ENCODE assay signal across 27 cellular contexts in the genomic region with DNA sequence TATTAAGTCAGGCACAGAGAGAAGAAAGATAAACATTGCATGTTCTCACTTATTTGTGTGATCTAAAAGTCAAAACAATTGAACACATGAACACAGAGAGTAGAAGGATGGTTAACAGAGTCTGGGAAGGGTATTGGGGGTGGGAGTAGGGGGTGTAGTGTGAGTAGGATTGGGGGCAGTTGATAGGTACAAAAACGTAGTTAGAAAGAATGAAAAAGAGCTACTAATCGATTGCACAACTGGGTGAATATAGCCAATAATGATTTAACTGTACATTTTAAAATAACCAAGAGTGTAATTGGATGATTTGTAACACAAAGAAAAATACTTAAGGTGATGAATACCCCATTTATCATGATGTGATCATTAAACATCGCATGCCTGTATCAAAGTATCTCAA.
"Had no signal": no experiment of that assay in that cellular context is flagged by ENCODE, and none has a peak within 500 bp of the region (broad histone marks: within the 10 kb centered on the region; RNA-seq: fewer than 3 reads in every experiment).

No MANE protein-coding gene starts in this region.

- ATAC-seq: stimulated activated effector memory CD8-positive, alpha-beta T cell treated with anti-CD3 and anti-CD28 coated beads, Interleukin-12 subunit alpha, Interleukin-12 subunit beta, amount 100 ng/mL, for 72 hours; stimulated activated memory B cell treated with anti-CD40 and anti-IgM and Interleukin-4, amounts not matched to agents 10 μg/mL and 1 μg/mL and 100 μg/mL, for 72 hours; stimulated activated naive B cell treated with anti-CD40 and anti-IgM and Interleukin-4, amounts not matched to agents 10 μg/mL and 1 μg/mL and 100 μg/mL, for 72 hours; stimulated activated naive CD8-positive, alpha-beta T cell treated with anti-CD3 and anti-CD28 coated beads, Interleukin-15, amount 100 ng/mL, for 72 hours; stimulated activated naive CD8-positive, alpha-beta T cell treated with anti-CD3 and anti-CD28 coated beads, Interleukin-15, Interleukin-2, amounts not matched to agents 100 U/mL and 50 U/mL, for 24 hours; upper lobe of right lung had no signal

- H3K4me3 ChIP-seq: stomach, suprapubic skin, testis, thoracic aorta, thyroid gland, tibial artery, tibial nerve, transverse colon, upper lobe of left lung, upper lobe of right lung, uterus, vagina had no signal

- H3K36me3 ChIP-seq: stomach, suprapubic skin, thoracic aorta, thyroid gland, tibial artery, tibial nerve, transverse colon, upper lobe of left lung, upper lobe of right lung, uterus, vagina had no signal

- DNase-seq: stimulated activated CD4-positive, alpha-beta T cell treated with anti-CD3 and anti-CD28 coated beads, Interleukin-2, amount 100 ng/mL, for 48 hours; stimulated activated CD4-positive, alpha-beta T cell treated with anti-CD3 and anti-CD28 coated beads, Interleukin-4, amount 100 ng/mL, for 1 hour; stimulated activated CD4-positive, alpha-beta T cell treated with anti-CD3 and anti-CD28 coated beads, Interleukin-4, amount 100 ng/mL, for 24 hours; stimulated activated CD4-positive, alpha-beta T cell treated with anti-CD3 and anti-CD28 coated beads, Interleukin-4, amount 100 ng/mL, for 4 hours; stimulated activated CD8-positive, alpha-beta memory T cell treated with anti-CD3 and anti-CD28 coated beads, Interleukin-4, amount 100 ng/mL, for 48 hours; stimulated activated naive B cell treated with anti-CD40 and anti-IgM and Interleukin-4, amounts not matched to agents 10 μg/mL and 1 μg/mL and 100 μg/mL, for 72 hours; stimulated activated naive CD4-positive, alpha-beta T cell; stimulated activated naive CD4-positive, alpha-beta T cell treated with Interleukin-2 at 50 U/mL for 16 hours; stimulated activated naive CD8-positive, alpha-beta T cell treated with anti-CD3 and anti-CD28 coated beads, Interleukin-15, amount 100 ng/mL, for 72 hours; stimulated activated naive CD8-positive, alpha-beta T cell treated with anti-CD3 and anti-CD28 coated beads, Interleukin-15, Interleukin-2, amounts not matched to agents 100 U/mL and 50 U/mL, for 24 hours; stomach; substantia nigra; testis; thyroid gland; tibial artery; transverse colon; trophoblast cell; upper lobe of left lung; upper lobe of right lung; uterus had no signal

- H3K27ac ChIP-seq: stomach, suprapubic skin, testis, thoracic aorta, thyroid gland, tibial artery, tibial nerve, transverse colon, upper lobe of left lung, upper lobe of right lung, uterus, vagina had no signal

- H3K4me1 ChIP-seq: stomach, suprapubic skin, testis, thyroid gland, tibial artery, tibial nerve, transverse colon, upper lobe of left lung, upper lobe of right lung, uterus, vagina had no signal

- H3K9me3 ChIP-seq: stomach, suprapubic skin, testis, thoracic aorta, thyroid gland, transverse colon, upper lobe of left lung, upper lobe of right lung, uterus, vagina had no signal

- FAIRE-seq: urothelium cell line had no signal

- H3K27me3 ChIP-seq: stomach, suprapubic skin, testis, thyroid gland, tibial artery, tibial nerve, transverse colon, upper lobe of left lung, upper lobe of right lung, uterus, vagina had no signal
